Comparison of ENCODE assay signal across 14 cellular contexts in the genomic region with DNA sequence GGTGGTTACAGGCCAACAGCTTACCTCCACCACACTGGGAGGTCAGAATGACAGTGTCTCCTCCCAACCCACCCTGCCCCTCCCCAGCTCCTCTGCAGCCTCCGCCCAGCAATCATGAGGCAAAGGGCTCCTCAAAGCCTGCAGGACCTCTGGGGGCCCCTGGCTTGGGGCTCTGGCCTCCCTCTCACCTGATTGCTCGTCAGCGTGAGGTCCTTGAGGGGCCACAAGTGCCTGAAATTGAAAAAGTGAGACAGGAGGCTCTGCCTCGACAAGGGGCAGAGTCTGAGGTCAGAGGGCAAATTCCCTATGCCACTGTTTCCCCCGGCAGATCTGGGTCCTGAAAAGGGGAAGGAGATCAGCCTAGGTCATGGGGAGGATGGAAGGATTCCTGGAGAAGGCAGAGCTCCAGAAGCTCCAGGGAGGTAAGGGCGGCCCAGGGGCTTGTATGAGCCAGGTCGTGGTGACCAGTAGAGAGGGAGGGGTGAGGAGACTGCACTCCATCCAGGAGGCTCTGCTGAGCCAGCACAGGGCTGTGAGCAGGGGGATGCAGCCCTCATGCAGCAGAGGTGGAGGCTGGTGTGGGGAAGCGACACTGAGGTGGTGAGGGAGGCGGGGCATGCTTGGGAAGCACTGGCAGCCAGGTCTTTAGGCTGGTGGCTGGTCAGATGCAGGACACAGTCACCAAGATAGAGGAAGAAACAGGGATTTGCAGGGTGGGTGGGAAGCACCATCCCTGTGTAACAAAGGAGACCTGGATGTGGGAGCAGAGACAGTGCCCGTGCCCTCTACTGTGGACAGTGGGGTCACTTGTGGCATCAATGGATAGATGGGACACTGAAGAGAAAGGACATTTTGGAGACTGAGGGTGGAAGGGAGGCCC. TPM values are rescaled to one million over a fixed set of nuclear protein-coding genes. Genes with fewer than 3 reads are reported as not detected.
DNase-seq lines count a peak whose midpoint lies in the region; ATAC-seq, FAIRE-seq and TF ChIP-seq lines count a peak whose summit lies in the region.
"Had no signal": no experiment of that assay in that cellular context is flagged by ENCODE, and none has a peak within 500 bp of the region (broad histone marks: within the 10 kb centered on the region; RNA-seq: fewer than 3 reads in every experiment).

No MANE protein-coding gene starts in this region.

- H3K79me2 ChIP-seq in H1 (ENCODE audit: control insufficient read depth in 1 of 2, insufficient read depth in 2 of 2, low read length in 2 of 2) (no peaks in the 10 kb centered on the region), neural progenitor cell (ENCODE audit: low read depth) (no peaks in the 10 kb centered on the region)

- H3K4me1 Mint-ChIP-seq in neural progenitor cell: peaks cover 14% of the 10 kb centered on the region

- H3K9me3 Mint-ChIP-seq in neural progenitor cell: no peaks in the 10 kb centered on the region

- no peaks in the 10 kb centered on the region; a peak in 1 of 7 replicates for H3K4me1 ChIP-seq in H1 (replicated peaks in 1 of 4; ENCODE audit: control insufficient read depth in 3 of 4, insufficient read depth in 4 of 4, low read length in 3 of 4)
- no peaks in the 10 kb centered on the region for H3K4me1 ChIP-seq in neural progenitor cell
- H3K4me1 ChIP-seq: prostate gland had no signal

- H3F3A ChIP-seq in neural progenitor cell (ENCODE audit: low read depth): no peaks in the 10 kb centered on the region

- peak; percentile 0 for DNase-seq in stimulated activated CD4-positive, alpha-beta T cell treated with anti-CD3 and anti-CD28 coated beads, Interleukin-4, amount 100 ng/mL, for 1 hour
- no peak for DNase-seq in stimulated activated CD4-positive, alpha-beta T cell treated with anti-CD3 and anti-CD28 coated beads, Interleukin-1b, Interleukin-23, amount 100 ng/mL, for 48 hours
- DNase-seq in H1 (ENCODE audit: low read depth in 1 of 2, low spot score in 2 of 2): no peak
- DNase-seq in neural progenitor cell (ENCODE audit: low spot score): no peak
- no peak for DNase-seq in NK-92 treated with Interleukin-12 subunit alpha and Interleukin-12 subunit beta, amount 100 ng/mL, for 24 hours (lab: John Stamatoyannopoulos, UW)
- no peak for DNase-seq in pons (ENCODE audit: low spot score)
- DNase-seq: COR-L47, KG1, MV-4-11, NCI-H187 treated with DMSO at 0.1 percent for 48 hours, NCI-H345 had no signal

- no peak for TF ChIP-seq RAD21 in H1 (IDR thresholded peaks at IDR 0.05 in 1 of 2, conservative IDR thresholded peaks at IDR 0.05 in 1 of 2; ENCODE audit: low read depth in 2 of 2, low read length in 2 of 2)

- no peaks in the 10 kb centered on the region for H3K23me2 ChIP-seq in H1 (ENCODE audit: low read depth, low read length)

- no peak for FAIRE-seq in H1 (lab: Jason Lieb, UNC)

- H3K9me3 ChIP-seq in H1 (ENCODE audit: insufficient read depth in 2 of 2, low read depth in 1 of 2, low read length in 1 of 2) (no peaks in the 10 kb centered on the region), neural progenitor cell (ENCODE audit: low read depth) (no peaks in the 10 kb centered on the region)
- H3K9me3 ChIP-seq: prostate gland had no signal

- peak overlapping the region; percentile 86 for H3K27ac Mint-ChIP-seq in neural progenitor cell

- H3K9ac ChIP-seq in H1 (replicated peaks in 1 of 4; ENCODE audit: extremely low read depth in 1 of 4, low read depth in 3 of 4, low read length in 3 of 4) (no peak overlapping the region), neural progenitor cell (no peak overlapping the region)

- no peak overlapping the region for H4K5ac ChIP-seq in H1 (ENCODE audit: insufficient read length, low read depth, low read length)

- H3K36me3 Mint-ChIP-seq in neural progenitor cell: no peaks in the 10 kb centered on the region

- no peak overlapping the region for H3K4me2 ChIP-seq in H1 (ENCODE audit: insufficient read depth in 1 of 2, low read depth in 2 of 2, low read length in 2 of 2)
- no peak overlapping the region for H3K4me2 ChIP-seq in neural progenitor cell

- H2BK15ac ChIP-seq in H1 (ENCODE audit: low read length): no peak overlapping the region

- H2AFZ ChIP-seq in H1 (ENCODE audit: low read length) (no peak overlapping the region), neural progenitor cell (replicated peaks) (no peak overlapping the region)

- no peak overlapping the region for H2AK5ac ChIP-seq in H1 (ENCODE audit: low read depth, low read length)

- no peaks in the 10 kb centered on the region for H3K79me1 ChIP-seq in H1 (ENCODE audit: low read depth, low read length)

- no peak overlapping the region for H3K14ac ChIP-seq in H1 (ENCODE audit: insufficient read length)

- H3K18ac ChIP-seq in H1 (ENCODE audit: extremely low read depth, low read length): peak overlapping the region; percentile 48

- H2BK120ac ChIP-seq in H1 (replicated peaks; ENCODE audit: low read depth, low read length): no peak overlapping the region

- peak overlapping the region; percentile 69; the same call in 1 of the 2 replicates for H4K8ac ChIP-seq in H1 (ENCODE audit: extremely low read depth, insufficient read depth, low read length)

- no peak overlapping the region for H3K23ac ChIP-seq in H1 (ENCODE audit: insufficient read length)

- H3K27me3 Mint-ChIP-seq in neural progenitor cell (ENCODE audit: insufficient read depth, low read depth): peaks cover 5% of the 10 kb centered on the region

- no peak overlapping the region for H3K56ac ChIP-seq in H1 (replicated peaks; ENCODE audit: insufficient read length, low read depth, low read length)

- no peak overlapping the region for H3K4ac ChIP-seq in H1 (replicated peaks; ENCODE audit: insufficient read length, low read depth, low read length)

- TF ChIP-seq CTCF in H1 (IDR thresholded peaks at IDR 0.05; ENCODE audit: control extremely low read depth in 1 of 3, insufficient read depth in 1 of 3, low read depth in 1 of 3, low read length in 3 of 3) (no peak), neural progenitor cell (IDR thresholded peaks at IDR 0.05) (no peak)

- 85% methylated on average over 6 of the region's 10 CpGs; no CpG with 5 or more reads in 1 of the 2 experiments for WGBS in H1 (ENCODE audit: extremely low coverage in 1 of 2, insufficient coverage in 1 of 2, insufficient read length in 1 of 2, insufficient replicate concordance in 2 of 2, low coverage in 1 of 2, low lambda C conversion rate in 2 of 2, missing lambda C conversion rate in 1 of 2), 2 experiments

- H3K36me3 ChIP-seq in H1 (ENCODE audit: control insufficient read depth in 2 of 4, insufficient read depth in 4 of 4, low read length in 3 of 4) (no peaks in the 10 kb centered on the region), neural progenitor cell (no peaks in the 10 kb centered on the region)
- H3K36me3 ChIP-seq: prostate gland had no signal

- H2BK12ac ChIP-seq in H1 (ENCODE audit: low read depth, low read length): no peak overlapping the region

- H3K27me3 ChIP-seq in H1 (replicated peaks in 1 of 4; ENCODE audit: control insufficient read depth in 3 of 4, extremely low read depth in 1 of 4, insufficient read depth in 3 of 4, low read length in 3 of 4) (no peaks in the 10 kb centered on the region), neural progenitor cell (no peaks in the 10 kb centered on the region)

- H3K27ac ChIP-seq in H1 (ENCODE audit: low read depth, low read length) (no peak overlapping the region), neural progenitor cell (no peak overlapping the region)
- H3K27ac ChIP-seq: prostate gland had no signal

- CTCF ChIA-PET in H1 (lab: Charles Lee; ENCODE audit: partially characterized antibody): interaction anchor here (0.6 to 4.3 kb wide), 17 partner anchors 10 to 90 kb away, joined by 3 to 32 read pairs (median 4); a partner anchor contains a TSS

- H2BK5ac ChIP-seq in H1 (ENCODE audit: low read depth, low read length): no peak overlapping the region

- POLR2A ChIA-PET in H1 (lab: Charles Lee; ENCODE audit: partially characterized antibody): interaction anchor here (0.7 to 1.7 kb wide), 4 partner anchors 9 to 98 kb away, joined by 3 to 5 read pairs (median 3); no protein-coding TSS in a partner anchor

- no peak overlapping the region for H3K4me3 Mint-ChIP-seq in neural progenitor cell

- ATAC-seq in GM18858 (IDR thresholded peaks at IDR 0.05; ENCODE audit: unreplicated experiment): no peak

- H4K20me1 ChIP-seq in H1 (replicated peaks in 1 of 2; ENCODE audit: control insufficient read depth in 1 of 2, insufficient read depth in 2 of 2, low read length in 2 of 2) (peaks cover 0 to 1% of the 10 kb centered on the region in 2 experiments), neural progenitor cell (ENCODE audit: low read depth) (no peaks in the 10 kb centered on the region)

- no peak overlapping the region for H2BK20ac ChIP-seq in H1 (ENCODE audit: low read length)

- no peak overlapping the region for H4K91ac ChIP-seq in H1 (replicated peaks; ENCODE audit: insufficient read length, low read length)

- no peak for TF ChIP-seq POLR2A in H1 (IDR thresholded peaks at IDR 0.05; ENCODE audit: control extremely low read depth in 1 of 2, low read depth in 2 of 2, low read length in 2 of 2)

- no peak overlapping the region for H3K4me3 ChIP-seq in H1 (ENCODE audit: extremely low read depth in 1 of 4, insufficient read depth in 2 of 4, low read depth in 3 of 4, low read length in 4 of 4)
- no peak overlapping the region for H3K4me3 ChIP-seq in neural progenitor cell
- H3K4me3 ChIP-seq: prostate gland had no signal

- no peak for TF ChIP-seq EP300 in H1 (IDR thresholded peaks at IDR 0.05; ENCODE audit: borderline replicate concordance in 1 of 2, low read depth in 2 of 2, low read length in 2 of 2)

RNA-seq across cellular contexts. Expression of a gene that starts 20.1 kb away (rescaled TPM):
- 4.3 and 4.8 TPM in 2 replicates for total RNA-seq in H1 (2021; fragmentation: NEBNext Ultra II Directional; extraction: Animal tissue kit (Norgen Biotek cat#: 25700))
- 5.4 and 7.5 TPM in 2 replicates for polyA plus RNA-seq in H1 (2011; rRNA removed)
- polyA plus RNA-seq in H1 (2011; cell fraction: cytosol; rRNA removed): 10.1 TPM
- 65.0 TPM for polyA plus RNA-seq in H1 (2011; cell fraction: nucleus; rRNA removed)
- polyA plus RNA-seq in H1 (2012, experiment 1 of 2): 8.7 to 10.9 TPM (median 9.6 TPM) in 4 replicates
- 4.1 TPM for polyA plus RNA-seq in H1 (2012, experiment 2 of 2)
- 2.3 TPM for polyA plus RNA-seq in H1 (2013, experiment 1 of 2)
- polyA plus RNA-seq in H1 (2013, experiment 2 of 2): 2.0 TPM
- polyA minus RNA-seq in H1 (2011; rRNA and poly(A)+ RNA removed): 4.5 and 6.8 TPM in 2 replicates
- 4.6 TPM for polyA minus RNA-seq in H1 (2011; cell fraction: cytosol; rRNA and poly(A)+ RNA removed)
- 13.9 TPM for polyA minus RNA-seq in H1 (2011; cell fraction: nucleus; rRNA and poly(A)+ RNA removed)
- 0.71 and 1.3 TPM in 2 replicates for total RNA-seq in neural progenitor cell (ENCODE audit: low replicate concordance)

RNA-seq across cellular contexts. Expression of a gene that starts 27.8 kb away (rescaled TPM):
- 0.67 and 0.90 TPM in 2 replicates for total RNA-seq in H1 (2021; fragmentation: NEBNext Ultra II Directional; extraction: Animal tissue kit (Norgen Biotek cat#: 25700))
- polyA plus RNA-seq in H1 (2011; rRNA removed): 0.45 and 0.64 TPM in 2 replicates
- polyA plus RNA-seq in H1 (2011; cell fraction: cytosol; rRNA removed): 1.0 TPM
- 0.87 TPM for polyA plus RNA-seq in H1 (2011; cell fraction: nucleus; rRNA removed)
- polyA plus RNA-seq in H1 (2012, experiment 1 of 2): 0.28 to 1.0 TPM (median 0.62 TPM) in 4 replicates
- 0.56 TPM for polyA plus RNA-seq in H1 (2012, experiment 2 of 2)
- 0.22 TPM for polyA plus RNA-seq in H1 (2013, experiment 1 of 2)
- polyA plus RNA-seq in H1 (2013, experiment 2 of 2): 0.35 TPM
- 0.49 and 0.88 TPM in 2 replicates for polyA minus RNA-seq in H1 (2011; rRNA and poly(A)+ RNA removed)
- not detected for polyA minus RNA-seq in H1 (2011; cell fraction: cytosol; rRNA and poly(A)+ RNA removed)
- polyA minus RNA-seq in H1 (2011; cell fraction: nucleus; rRNA and poly(A)+ RNA removed): 1.3 TPM
- total RNA-seq in neural progenitor cell (ENCODE audit: low replicate concordance): not detected in 2 replicates
- total RNA-seq: Daoy had no signal

RNA-seq across cellular contexts. Expression of a gene that starts 44.3 kb away (rescaled TPM):
- total RNA-seq in H1 (2021; fragmentation: NEBNext Ultra II Directional; extraction: Animal tissue kit (Norgen Biotek cat#: 25700)): 0.47 and 0.73 TPM in 2 replicates
- polyA plus RNA-seq in H1 (2011; rRNA removed): 0.71 and 1.1 TPM in 2 replicates
- polyA plus RNA-seq in H1 (2011; cell fraction: cytosol; rRNA removed): 1.3 TPM
- polyA plus RNA-seq in H1 (2011; cell fraction: nucleus; rRNA removed): 6.9 TPM
- polyA plus RNA-seq in H1 (2012, experiment 1 of 2): 0.40 to 1.3 TPM (median 0.71 TPM) in 4 replicates
- 0.16 TPM for polyA plus RNA-seq in H1 (2012, experiment 2 of 2)
- polyA plus RNA-seq in H1 (2013, experiment 1 of 2): 0.34 TPM
- polyA plus RNA-seq in H1 (2013, experiment 2 of 2): 0.37 TPM
- 0.32 TPM in 1 of 2 replicates, not detected in the other for polyA minus RNA-seq in H1 (2011; rRNA and poly(A)+ RNA removed)
- polyA minus RNA-seq in H1 (2011; cell fraction: cytosol; rRNA and poly(A)+ RNA removed): not detected
- 1.7 TPM for polyA minus RNA-seq in H1 (2011; cell fraction: nucleus; rRNA and poly(A)+ RNA removed)
- total RNA-seq in neural progenitor cell (ENCODE audit: low replicate concordance): 0.28 and 1.9 TPM in 2 replicates
- total RNA-seq: Daoy had no signal
